Comparison of ENCODE assay signal across 8 cellular contexts in genomic region chr10:43390791-43391190, GRCh38. TPM values are rescaled to one million over a fixed set of nuclear protein-coding genes. Genes with fewer than 3 reads are reported as not detected.
DNase-seq lines count a peak whose midpoint lies in the region; ATAC-seq and TF ChIP-seq lines count a peak whose summit lies in the region.

No MANE protein-coding gene starts in this region.

- H3K4me1 ChIP-seq in adrenal gland (replicated peaks in 1 of 2) (peaks cover 11 to 34% of the 10 kb centered on the region in 2 donors), hepatocyte (ENCODE audit: insufficient read depth) (peaks cover 23% of the 10 kb centered on the region), stomach (peaks cover 23 to 71% (median 55%) of the 10 kb centered on the region in 4 donors)

- H3K36me3 Mint-ChIP-seq in HFFc6 (ENCODE audit: low read depth), result peaks cover 59% of the 10 kb centered on the region
- H3K36me3 Mint-ChIP-seq in endothelial cell (ENCODE audit: low read depth, unreplicated experiment), result peaks cover 54% of the 10 kb centered on the region

- peak overlapping the region in 1 of 5 donors; percentile 50 for H3K27ac ChIP-seq in adrenal gland
- H3K27ac ChIP-seq in hepatocyte, result peak overlapping the region; percentile 24
- peak overlapping the region in 4 of 5 donors; percentile 6 to 45 (median 8) for H3K27ac ChIP-seq in stomach

- intact Hi-C loops in adrenal gland (cut with DNase I), result no loop called here
- intact Hi-C loops in stomach (cut with DNase I; ENCODE audit: low total_unique reads), result loop anchor here (5.0 kb wide), 1 partner anchor 62 kb away; no protein-coding TSS in a partner anchor

- peaks cover 0 to 86% of the 10 kb centered on the region in 2 donors for H3K36me3 ChIP-seq in adrenal gland (replicated peaks in 1 of 2)
- peaks cover 5% of the 10 kb centered on the region for H3K36me3 ChIP-seq in hepatocyte (replicated peaks; ENCODE audit: insufficient read depth, low read depth)
- peaks cover 81 to 94% (median 91%) of the 10 kb centered on the region in 4 donors for H3K36me3 ChIP-seq in stomach

- H3K4me1 Mint-ChIP-seq in HFFc6 (ENCODE audit: low read depth), result peaks cover 52% of the 10 kb centered on the region
- H3K4me1 Mint-ChIP-seq in endothelial cell (ENCODE audit: unreplicated experiment), result peaks cover 25% of the 10 kb centered on the region

- H3K9me3 ChIP-seq in adrenal gland (replicated peaks in 1 of 3) (no peaks in the 10 kb centered on the region), hepatocyte (ENCODE audit: low read depth) (no peaks in the 10 kb centered on the region), stomach (no peaks in the 10 kb centered on the region)

- no peak for ATAC-seq in HG03039 (IDR thresholded peaks at IDR 0.05; ENCODE audit: unreplicated experiment)
- no peak for ATAC-seq in activated CD4-positive, CD25-positive, alpha-beta regulatory T cell treated with anti-CD3 and anti-CD28 coated beads, Interleukin-2, amount 50 U/mL, for 24 hours

- WGBS in adrenal gland, 4 donors, result 60 to 66% (median 61%) methylated on average over 5 of the region's 5 CpGs
- WGBS in hepatocyte (ENCODE audit: low lambda C conversion rate, missing lambda C conversion rate), result 69% methylated on average over 5 of the region's 5 CpGs
- 57 to 67% (median 62%) methylated on average over 5 of the region's 5 CpGs for WGBS in stomach, 5 donors

- H3K9me3 Mint-ChIP-seq in HFFc6 (no peaks in the 10 kb centered on the region), endothelial cell (ENCODE audit: unreplicated experiment) (no peaks in the 10 kb centered on the region)

- H3K79me2 ChIP-seq in hepatocyte, result peaks cover 89% of the 10 kb centered on the region

- no peaks in the 10 kb centered on the region for H3K9me2 ChIP-seq in hepatocyte (replicated peaks; ENCODE audit: insufficient read depth)

- TF ChIP-seq EP300 in stomach (IDR thresholded peaks at IDR 0.05), result no peak

- peaks cover 90% of the 10 kb centered on the region for H4K20me1 ChIP-seq in hepatocyte (ENCODE audit: insufficient read depth, poor library complexity, severe bottlenecking)

- peak; percentile 61 for TF ChIP-seq CTCF in AG09319 (IDR thresholded peaks at IDR 0.05; ENCODE audit: low read depth, low read length)
- TF ChIP-seq CTCF in HFFc6 (IDR thresholded peaks at IDR 0.05), result peak; percentile 75
- TF ChIP-seq CTCF in adrenal gland (IDR thresholded peaks at IDR 0.05), result peak; percentile 26 to 67 (median 56)
- TF ChIP-seq CTCF in hepatocyte (IDR thresholded peaks at IDR 0.05; ENCODE audit: poor library complexity), result peak; percentile 52
- peak in 4 of 7 experiments; percentile 8 to 31 (median 18) for TF ChIP-seq CTCF in stomach (IDR thresholded peaks at IDR 0.05)
- TF ChIP-seq CTCF in endothelial cell (IDR thresholded peaks at IDR 0.05; ENCODE audit: unreplicated experiment), result no peak

- peak overlapping the region; percentile 29 for H3K27ac Mint-ChIP-seq in HFFc6
- H3K27ac Mint-ChIP-seq in endothelial cell (ENCODE audit: unreplicated experiment), result no peak overlapping the region

- DNase-seq in AG09319 (ENCODE audit: extremely low read depth, low read depth) (no peak), HFFc6 (peak; percentile 67), adrenal gland (peak; percentile 32 to 73 (median 56)), hepatocyte (ENCODE audit: low spot score) (peak; percentile 54), stomach (no peak), endothelial cell (ENCODE audit: low spot score) (no peak)

- TF ChIP-seq POLR2A in adrenal gland (IDR thresholded peaks at IDR 0.05) (no peak), stomach (IDR thresholded peaks at IDR 0.05) (no peak)

- H3K27me3 ChIP-seq in adrenal gland (no peaks in the 10 kb centered on the region), hepatocyte (no peaks in the 10 kb centered on the region), stomach (no peaks in the 10 kb centered on the region)

- H3K27me3 Mint-ChIP-seq in HFFc6 (ENCODE audit: insufficient read depth) (no peaks in the 10 kb centered on the region; the same call in 1 of the 2 replicates), endothelial cell (ENCODE audit: unreplicated experiment) (peaks cover 4% of the 10 kb centered on the region)

- peak overlapping the region; percentile 18 for H3K4me2 ChIP-seq in hepatocyte

- no peak overlapping the region for H2AFZ ChIP-seq in hepatocyte

- H3K4me3 ChIP-seq in adrenal gland, result no peak overlapping the region
- no peak overlapping the region for H3K4me3 ChIP-seq in hepatocyte
- no peak overlapping the region for H3K4me3 ChIP-seq in stomach

- H3K4me3 Mint-ChIP-seq in HFFc6, result no peak overlapping the region
- H3K4me3 Mint-ChIP-seq in endothelial cell (ENCODE audit: unreplicated experiment), result no peak overlapping the region

RNA-seq across cellular contexts. Expression of gene HNRNPF, which starts 18.2 kb away (rescaled TPM):
- total RNA-seq in HFFc6 (2021; fragmentation: NEBNext Ultra II Directional; extraction: Animal tissue kit (Norgen Biotek cat#: 25700)), result 100 to 1,000 TPM; 133 to 164 (median 159) TPM
- total RNA-seq in adrenal gland, result 100 to 1,000 TPM; 103 to 207 (median 144) TPM
- 100 to 1,000 TPM in 1 of 3 donors, 10 to 100 TPM in 2; 48.7 to 141 (median 51.3) TPM for polyA plus RNA-seq in adrenal gland
- total RNA-seq in hepatocyte, result 186 and 217 TPM in 2 replicates
- polyA plus RNA-seq in hepatocyte, result 117 and 134 TPM in 2 replicates
- total RNA-seq in stomach, result 100 to 1,000 TPM in 2 of 5 donors, 10 to 100 TPM in 3; 36.2 to 169 (median 87.0) TPM
- polyA plus RNA-seq in stomach, result 100 to 1,000 TPM in 1 of 3 donors, 10 to 100 TPM in 2; 74.7 to 131 (median 87.5) TPM
- total RNA-seq in endothelial cell (ENCODE audit: unreplicated experiment), result 194 TPM

RNA-seq across cellular contexts. Expression of gene FXYD4, which starts 19.4 kb away (rescaled TPM):
- not detected for total RNA-seq in HFFc6 (2021; fragmentation: NEBNext Ultra II Directional; extraction: Animal tissue kit (Norgen Biotek cat#: 25700))
- total RNA-seq in adrenal gland (under 1 TPM in 1 of 8 donors, not detected in 7; 0.86 TPM), hepatocyte (0.80 TPM in 1 of 2 replicates, not detected in the other), stomach (not detected), endothelial cell (ENCODE audit: unreplicated experiment) (not detected)
- polyA plus RNA-seq in adrenal gland (not detected), hepatocyte (0.19 and 4.8 TPM in 2 replicates), stomach (1 to 10 TPM; 2.8 to 7.3 (median 6.0) TPM)

RNA-seq across cellular contexts. Expression of gene ZNF487, which starts 46.1 kb away (rescaled TPM):
- 1 to 10 TPM; 1.6 to 4.2 (median 2.5) TPM for total RNA-seq in HFFc6 (2021; fragmentation: NEBNext Ultra II Directional; extraction: Animal tissue kit (Norgen Biotek cat#: 25700))
- total RNA-seq in adrenal gland, result 1 to 10 TPM; 2.1 to 8.1 (median 4.5) TPM
- 1 to 10 TPM; 7.2 to 8.6 (median 7.6) TPM for polyA plus RNA-seq in adrenal gland
- total RNA-seq in hepatocyte, result 8.1 and 9.3 TPM in 2 replicates
- polyA plus RNA-seq in hepatocyte, result 5.6 and 8.9 TPM in 2 replicates
- 10 to 100 TPM in 1 of 5 donors, 1 to 10 TPM in 3, under 1 TPM in 1; 0.45 to 11.0 (median 4.8) TPM for total RNA-seq in stomach
- 1 to 10 TPM; 3.7 to 8.4 (median 4.3) TPM for polyA plus RNA-seq in stomach
- total RNA-seq in endothelial cell (ENCODE audit: unreplicated experiment), result 3.3 TPM

Comparison
In these comparisons a context has a peak if more than half of its experiments do, and no peak if none do; other contexts are left out.
1. DNase-seq: peak in HFFc6 (single experiment), adrenal gland (7 of 7) and hepatocyte (single experiment); none in AG09319 (single experiment), stomach (single experiment) and endothelial cell (single experiment).